In genomic region chr22:35666699-35667098, GRCh38 we compare ENCODE assay signal across 14 cellular contexts. TPM values are rescaled to one million over a fixed set of nuclear protein-coding genes. Genes with fewer than 3 reads are reported as not detected.
"Had no signal": no experiment of that assay in that cellular context is flagged by ENCODE, and none has a peak within 500 bp of the region (broad histone marks: within the 10 kb centered on the region; RNA-seq: fewer than 3 reads in every experiment).

No MANE protein-coding gene starts in this region.

RNA-seq across cellular contexts. Expression of gene APOL6, which starts 18.5 kb away (rescaled TPM):
- total RNA-seq: cardiac muscle cell had no signal

RNA-seq across cellular contexts. Expression of gene MB, which starts 49.6 kb away (rescaled TPM):
- total RNA-seq: activated CD4-positive, alpha-beta memory T cell treated with anti-CD3 and anti-CD28 coated beads, Interleukin-2, amount 10 ng/mL, durations not matched to agents 7 days and 5 days; activated CD4-positive, alpha-beta T cell treated with anti-CD3 and anti-CD28 coated beads for 36 hours; activated CD8-positive, alpha-beta T cell treated with anti-CD3 and anti-CD28 coated beads, Interleukin-2, amount 10 ng/mL, durations not matched to agents 7 days and 5 days; activated naive CD8-positive, alpha-beta T cell treated with anti-CD3 and anti-CD28 coated beads, Interleukin-2, amount 10 ng/mL, durations not matched to agents 7 days and 5 days; ascending aorta; bronchial epithelial cell; chondrocyte; T-helper 17 cell had no signal

RNA-seq across cellular contexts. Expression of gene APOL5, which starts 51.0 kb away (rescaled TPM):
- total RNA-seq: activated CD4-positive, alpha-beta memory T cell treated with anti-CD3 and anti-CD28 coated beads, Interleukin-2, amount 10 ng/mL, durations not matched to agents 7 days and 5 days; activated CD4-positive, alpha-beta T cell treated with anti-CD3 and anti-CD28 coated beads for 36 hours; activated CD4-positive, alpha-beta T cell treated with anti-CD3 and anti-CD28 coated beads, Interleukin-2, amount 10 ng/mL, durations not matched to agents 7 days and 5 days; activated CD8-positive, alpha-beta memory T cell treated with anti-CD3 and anti-CD28 coated beads, Interleukin-2, amount 10 ng/mL, durations not matched to agents 7 days and 5 days; activated CD8-positive, alpha-beta T cell treated with anti-CD3 and anti-CD28 coated beads, Interleukin-2, amount 10 ng/mL, durations not matched to agents 7 days and 5 days; activated naive CD8-positive, alpha-beta T cell treated with anti-CD3 and anti-CD28 coated beads, Interleukin-2, amount 10 ng/mL, durations not matched to agents 7 days and 5 days; activated T-helper 2 cell treated with anti-CD3 and anti-CD28 coated beads, Interferon-gamma antibody, Interleukin-2, Interleukin-4, amounts not matched to agents 10 μg/mL and 5 μg/mL and 100 μg/mL, durations not matched to agents 14 hours and 24 hours and 36 hours; ascending aorta; bronchial epithelial cell; cardiac muscle cell; chondrocyte; T-helper 17 cell; T-helper 2 cell treated with Interferon-gamma antibody and Interleukin-4, amounts not matched to agents 100 ng/mL and 5 ng/mL, for 36 hours; WTC11 had no signal
- polyA plus RNA-seq: cardiac muscle cell had no signal
